ENCODE assay signal across 1 cellular context in the genomic region with DNA sequence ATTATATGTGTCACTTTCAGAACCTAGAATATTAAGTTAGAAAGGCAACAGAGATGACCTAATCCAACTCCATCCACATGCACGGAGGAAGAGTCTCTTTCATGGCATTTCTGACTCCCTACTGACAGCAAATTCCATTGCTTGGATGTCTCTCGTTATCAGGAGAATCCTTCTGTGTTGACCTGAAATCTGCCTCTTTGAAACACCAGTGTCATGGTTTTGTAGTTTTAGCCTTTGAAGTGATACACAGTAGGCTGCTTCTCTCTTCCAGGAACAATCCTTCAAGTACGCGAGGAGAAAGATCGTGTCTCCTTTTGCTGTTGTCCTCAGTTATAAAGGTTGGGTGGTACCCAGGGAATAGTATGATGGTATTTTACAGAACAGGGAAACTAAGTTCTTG.
A peak's percentile ranks its signal among the peaks of the same experiment; 100 is the strongest.
TF ChIP-seq lines count a peak whose summit lies in the region.

No MANE protein-coding gene starts in this region.

TF ChIP-seq in K562, 482 proteins besides CTCF, POLR2A, EP300 and RAD21 (continued from another document):
- TF ChIP-seq, protein P1, sequence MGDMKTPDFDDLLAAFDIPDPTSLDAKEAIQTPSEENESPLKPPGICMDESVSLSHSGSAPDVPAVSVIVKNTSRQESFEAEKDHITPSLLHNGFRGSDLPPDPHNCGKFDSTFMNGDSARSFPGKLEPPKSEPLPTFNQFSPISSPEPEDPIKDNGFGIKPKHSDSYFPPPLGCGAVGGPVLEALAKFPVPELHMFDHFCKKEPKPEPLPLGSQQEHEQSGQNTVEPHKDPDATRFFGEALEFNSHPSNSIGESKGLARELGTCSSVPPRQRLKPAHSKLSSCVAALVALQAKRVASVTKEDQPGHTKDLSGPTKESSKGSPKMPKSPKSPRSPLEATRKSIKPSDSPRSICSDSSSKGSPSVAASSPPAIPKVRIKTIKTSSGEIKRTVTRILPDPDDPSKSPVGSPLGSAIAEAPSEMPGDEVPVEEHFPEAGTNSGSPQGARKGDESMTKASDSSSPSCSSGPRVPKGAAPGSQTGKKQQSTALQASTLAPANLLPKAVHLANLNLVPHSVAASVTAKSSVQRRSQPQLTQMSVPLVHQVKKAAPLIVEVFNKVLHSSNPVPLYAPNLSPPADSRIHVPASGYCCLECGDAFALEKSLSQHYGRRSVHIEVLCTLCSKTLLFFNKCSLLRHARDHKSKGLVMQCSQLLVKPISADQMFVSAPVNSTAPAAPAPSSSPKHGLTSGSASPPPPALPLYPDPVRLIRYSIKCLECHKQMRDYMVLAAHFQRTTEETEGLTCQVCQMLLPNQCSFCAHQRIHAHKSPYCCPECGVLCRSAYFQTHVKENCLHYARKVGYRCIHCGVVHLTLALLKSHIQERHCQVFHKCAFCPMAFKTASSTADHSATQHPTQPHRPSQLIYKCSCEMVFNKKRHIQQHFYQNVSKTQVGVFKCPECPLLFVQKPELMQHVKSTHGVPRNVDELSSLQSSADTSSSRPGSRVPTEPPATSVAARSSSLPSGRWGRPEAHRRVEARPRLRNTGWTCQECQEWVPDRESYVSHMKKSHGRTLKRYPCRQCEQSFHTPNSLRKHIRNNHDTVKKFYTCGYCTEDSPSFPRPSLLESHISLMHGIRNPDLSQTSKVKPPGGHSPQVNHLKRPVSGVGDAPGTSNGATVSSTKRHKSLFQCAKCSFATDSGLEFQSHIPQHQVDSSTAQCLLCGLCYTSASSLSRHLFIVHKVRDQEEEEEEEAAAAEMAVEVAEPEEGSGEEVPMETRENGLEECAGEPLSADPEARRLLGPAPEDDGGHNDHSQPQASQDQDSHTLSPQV (IDR thresholded peaks at IDR 0.05), result 0 out of 2 replicates have a peak, but pooled peaks have one; percentile 43
- TF ChIP-seq CHD2 (IDR thresholded peaks at IDR 0.05; ENCODE audit: low read depth, low read length) (no peak), BCOR (IDR thresholded peaks at IDR 0.05) (no peak)
TF ChIP-seq in K562: peak in this region for 15.
